Comparison of ENCODE assay signal across 8 cellular contexts in genomic region chr17:76737676-76738467, GRCh38. TPM values are rescaled to one million over a fixed set of nuclear protein-coding genes. Genes with fewer than 3 reads are reported as not detected.
A peak's percentile ranks its signal among the peaks of the same experiment; 100 is the strongest.
DNase-seq lines count a peak whose midpoint lies in the region; ATAC-seq and TF ChIP-seq lines count a peak whose summit lies in the region.

Gene MFSD11, plus strand, starts transcription at chr17:76738119. Its CDS starts 234 bp downstream, at chr17:76738353.

- peak; percentile 44 for ATAC-seq in GM19025 (IDR thresholded peaks at IDR 0.05; ENCODE audit: low read depth, unreplicated experiment)
- peak; percentile 61 for ATAC-seq in HG03280 (IDR thresholded peaks at IDR 0.05; ENCODE audit: unreplicated experiment)

- DNase-seq in AG10803 (ENCODE audit: low read depth) (peak; percentile 94), NCI-H460 (ENCODE audit: extremely low read depth, low read depth) (peak; percentile 88), choroid plexus epithelial cell (ENCODE audit: low read depth) (peak; percentile 97), kidney epithelial cell (ENCODE audit: low read depth) (no peak)
- peak; percentile 88 to 92 for DNase-seq in activated CD4-positive, alpha-beta T cell treated with anti-CD3 and anti-CD28 coated beads for 4 hours
- peak; percentile 95 for DNase-seq in stimulated activated CD4-positive, alpha-beta T cell treated with anti-CD3 and anti-CD28 coated beads, Interleukin-15, amount 100 ng/mL, for 24 hours

- H3K27me3 ChIP-seq in kidney epithelial cell (ENCODE audit: control insufficient read depth, insufficient read depth, low read length): no peaks in the 10 kb centered on the region

- no peak for TF ChIP-seq CTCF in AG10803 (conservative IDR thresholded peaks at IDR 0.05; ENCODE audit: low read length)
- TF ChIP-seq CTCF in choroid plexus epithelial cell (conservative IDR thresholded peaks at IDR 0.05; ENCODE audit: low read depth, low read length): no peak
- TF ChIP-seq CTCF in kidney epithelial cell (IDR thresholded peaks at IDR 0.05; ENCODE audit: insufficient read depth, low read length, poor library complexity, severe bottlenecking): no peak

- H3K4me3 ChIP-seq in AG10803 (ENCODE audit: low read length) (peak within 1 kb of the TSS; percentile 96), choroid plexus epithelial cell (ENCODE audit: low read depth, low read length) (peak within 1 kb of the TSS; percentile 94), kidney epithelial cell (ENCODE audit: low read depth, low read length) (peak within 1 kb of the TSS; percentile 95)

- H3K36me3 ChIP-seq in kidney epithelial cell (ENCODE audit: control insufficient read depth, insufficient read depth, low read length): peaks cover 1% of the 10 kb centered on the region

RNA-seq across cellular contexts. Expression of gene MFSD11, which starts in this region (rescaled TPM):
- 33.2 and 41.1 TPM in 2 replicates for total RNA-seq in NCI-H460 (2014; rRNA removed; shearing (Covaris generic))
- 33.0 and 39.1 TPM in 2 replicates for polyA plus RNA-seq in NCI-H460 (2014; cell fraction: nucleus; rRNA removed)
- 17.5 and 21.2 TPM in 2 replicates for total RNA-seq in kidney epithelial cell
